ENCODE assay signal across 11 cellular contexts in the genomic region with DNA sequence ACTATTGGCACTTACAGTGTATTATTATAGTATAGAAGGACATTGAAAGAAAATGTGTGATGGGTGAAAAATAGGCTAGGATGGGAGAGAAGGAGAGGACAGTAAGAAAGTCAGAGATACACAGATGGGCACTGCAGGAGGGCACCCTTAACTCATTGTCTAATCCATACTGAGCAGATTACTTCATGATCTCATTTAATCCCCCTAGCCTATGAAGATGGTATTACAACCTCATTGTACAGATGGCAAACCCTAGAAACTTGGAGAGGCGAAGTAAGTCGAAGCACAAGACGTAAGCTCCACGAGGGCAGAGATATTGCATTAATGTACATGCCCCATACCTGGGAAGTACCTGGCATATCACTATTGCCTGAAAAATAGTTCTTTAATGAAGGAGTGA.
DNase-seq lines count a peak whose midpoint lies in the region; ATAC-seq, FAIRE-seq and TF ChIP-seq lines count a peak whose summit lies in the region.
"Had no signal": no experiment of that assay in that cellular context is flagged by ENCODE, and none has a peak within 500 bp of the region (broad histone marks: within the 10 kb centered on the region; RNA-seq: fewer than 3 reads in every experiment).

No MANE protein-coding gene starts in this region.

- H3K79me2 ChIP-seq in GM12878 (ENCODE audit: control insufficient read depth, insufficient read depth, low read length) (no peaks in the 10 kb centered on the region), neural progenitor cell (ENCODE audit: low read depth) (no peaks in the 10 kb centered on the region)

- H3K4me3 Mint-ChIP-seq in neural progenitor cell: no peak overlapping the region
- H3K4me3 Mint-ChIP-seq: activated CD4-positive, alpha-beta T cell treated with anti-CD3 and anti-CD28 coated beads, Interleukin-2, amount 10 ng/mL, durations not matched to agents 7 days and 5 days had no signal

- in situ Hi-C loops in GM12878 (cut with MboI): no loop called here

- no peaks in the 10 kb centered on the region for H3K4me1 ChIP-seq in GM12878 (ENCODE audit: control insufficient read depth, insufficient read depth, low read length)
- H3K4me1 ChIP-seq in neural progenitor cell: no peaks in the 10 kb centered on the region
- no peaks in the 10 kb centered on the region for H3K4me1 ChIP-seq in adrenal gland (replicated peaks in 1 of 2)

- TF ChIP-seq POLR2A in GM12878 (IDR thresholded peaks at IDR 0.05; ENCODE audit: low read depth, low read length): no peak
- no peak for TF ChIP-seq POLR2A in adrenal gland (IDR thresholded peaks at IDR 0.05)

- intact Hi-C loops in GM12878 (cut with micrococcal nuclease; ENCODE audit: unreplicated experiment): no loop called here
- intact Hi-C loops in adrenal gland (cut with DNase I): no loop called here

- WGBS in GM12878 (ENCODE audit: insufficient coverage, insufficient replicate concordance, low lambda C conversion rate, missing lambda C conversion rate): 34% methylated on average over 4 of the region's 4 CpGs
- WGBS in adrenal gland, 4 donors: 77 to 87% (median 81%) methylated on average over 4 of the region's 4 CpGs

- TF ChIP-seq RAD21 in GM12878 (IDR thresholded peaks at IDR 0.05; ENCODE audit: insufficient read depth, low read depth, low read length): no peak

- H4K20me1 ChIP-seq in GM12878 (ENCODE audit: control insufficient read depth, insufficient read depth) (no peaks in the 10 kb centered on the region), neural progenitor cell (ENCODE audit: low read depth) (no peaks in the 10 kb centered on the region)

- H3K27ac Mint-ChIP-seq in neural progenitor cell: no peak overlapping the region
- H3K27ac Mint-ChIP-seq: activated CD4-positive, alpha-beta T cell treated with anti-CD3 and anti-CD28 coated beads, Interleukin-2, amount 10 ng/mL, durations not matched to agents 7 days and 5 days had no signal

- no peak overlapping the region for H3K27ac ChIP-seq in GM12878 (ENCODE audit: control insufficient read depth, insufficient read depth)
- H3K27ac ChIP-seq in neural progenitor cell: no peak overlapping the region
- H3K27ac ChIP-seq in adrenal gland: no peak overlapping the region
- H3K27ac ChIP-seq: coronary artery had no signal

- no peaks in the 10 kb centered on the region for H3K36me3 Mint-ChIP-seq in neural progenitor cell

- TF ChIP-seq CTCF in GM12878 (IDR thresholded peaks at IDR 0.05 in 2 of 3, conservative IDR thresholded peaks at IDR 0.05 in 1 of 3; ENCODE audit: control insufficient read depth in 2 of 3, extremely low read depth in 1 of 3, insufficient read depth in 1 of 3, low read depth in 3 of 3, low read length in 3 of 3) (peak; percentile 13 to 40 (median 26); a peak in 2 of 6 replicates), neural progenitor cell (IDR thresholded peaks at IDR 0.05) (peak; percentile 42), adrenal gland (IDR thresholded peaks at IDR 0.05) (peak in 1 of 6 experiments; percentile 15)

- H3K4me3 ChIP-seq in GM12878 (no peak overlapping the region), neural progenitor cell (no peak overlapping the region), adrenal gland (no peak overlapping the region)
- H3K4me3 ChIP-seq: coronary artery had no signal

- SMC1A ChIA-PET in GM12878 (lab: Charles Lee; ENCODE audit: uncharacterized antibody, unreplicated experiment): no interaction called here

- no peak for TF ChIP-seq EP300 in GM12878 (IDR thresholded peaks at IDR 0.05; ENCODE audit: borderline replicate concordance in 1 of 2, control insufficient read depth in 1 of 2, low read depth in 2 of 2, low read length in 2 of 2)

- FAIRE-seq in GM12878 (lab: Jason Lieb, UNC): no peak

- H3K4me2 ChIP-seq in GM12878 (ENCODE audit: control insufficient read depth, insufficient read depth) (no peak overlapping the region), neural progenitor cell (no peak overlapping the region)

- BruUV-seq in GM12878 (replicated peaks; lab: Mats Ljungman, UMichigan): no TSS peak

- DNase-seq in NCI-H510A treated with DMSO at 0.1 percent for 48 hours (lab: John Stamatoyannopoulos, UW): peak; percentile 4
- no peak for DNase-seq in NCI-H510A (lab: John Stamatoyannopoulos, UW)
- DNase-seq in GM12878 (ENCODE audit: low read depth, low spot score): no peak
- DNase-seq in neural progenitor cell (ENCODE audit: low spot score): peak; percentile 41
- no peak for DNase-seq in adrenal gland
- DNase-seq in GF-D8 (lab: John Stamatoyannopoulos, UW): no peak
- DNase-seq: activated CD4-positive, alpha-beta T cell treated with anti-CD3 and anti-CD28 coated beads, Interleukin-2, amount 10 ng/mL, durations not matched to agents 7 days and 5 days; NCI-H2107 had no signal

- RAD21 ChIA-PET in GM12878 (lab: Charles Lee; ENCODE audit: unreplicated experiment): no interaction called here

- POLR2A ChIA-PET in GM12878 (lab: Charles Lee): no interaction called here

- H3F3A ChIP-seq in neural progenitor cell (ENCODE audit: low read depth): no peaks in the 10 kb centered on the region

- H3K36me3 ChIP-seq in GM12878 (ENCODE audit: control insufficient read depth in 2 of 2, insufficient read depth in 2 of 2, low read length in 1 of 2): no peaks in the 10 kb centered on the region
- H3K36me3 ChIP-seq in neural progenitor cell: no peaks in the 10 kb centered on the region
- H3K36me3 ChIP-seq in adrenal gland (replicated peaks in 1 of 2): no peaks in the 10 kb centered on the region

- ATAC-seq in HG03469 (IDR thresholded peaks at IDR 0.05; ENCODE audit: unreplicated experiment) (peak; percentile 67), GM12878 (peak; percentile 81), GM21447 (IDR thresholded peaks at IDR 0.05; ENCODE audit: unreplicated experiment) (no peak)

- H3K9me3 ChIP-seq in GM12878 (replicated peaks; ENCODE audit: control insufficient read depth, insufficient read depth, low read length) (no peaks in the 10 kb centered on the region), neural progenitor cell (ENCODE audit: low read depth) (no peaks in the 10 kb centered on the region), adrenal gland (replicated peaks in 1 of 3) (no peaks in the 10 kb centered on the region)

- peaks cover 11% of the 10 kb centered on the region for H3K4me1 Mint-ChIP-seq in neural progenitor cell
- H3K4me1 Mint-ChIP-seq: activated CD4-positive, alpha-beta T cell treated with anti-CD3 and anti-CD28 coated beads, Interleukin-2, amount 10 ng/mL, durations not matched to agents 7 days and 5 days had no signal

- no peak overlapping the region for H2AFZ ChIP-seq in GM12878 (ENCODE audit: control insufficient read depth, low read depth, low read length)
- H2AFZ ChIP-seq in neural progenitor cell (replicated peaks): no peak overlapping the region

- no peak overlapping the region for H3K9ac ChIP-seq in GM12878 (ENCODE audit: control insufficient read depth, insufficient read depth, low read length)
- no peak overlapping the region for H3K9ac ChIP-seq in neural progenitor cell

- CTCF ChIA-PET in GM12878 (lab: Yijun Ruan, JAX): interaction anchor here (0.7 kb wide), 1 partner anchor 38 kb away, joined by 3 read pairs; no protein-coding TSS in a partner anchor

- H3K27me3 ChIP-seq in GM12878 (replicated peaks in 1 of 2; ENCODE audit: control insufficient read depth in 2 of 2, insufficient read depth in 2 of 2, low read length in 1 of 2) (no peaks in the 10 kb centered on the region), neural progenitor cell (no peaks in the 10 kb centered on the region), adrenal gland (no peaks in the 10 kb centered on the region)

- no peaks in the 10 kb centered on the region for H3K27me3 Mint-ChIP-seq in neural progenitor cell (ENCODE audit: insufficient read depth, low read depth)
- H3K27me3 Mint-ChIP-seq: activated CD4-positive, alpha-beta T cell treated with anti-CD3 and anti-CD28 coated beads, Interleukin-2, amount 10 ng/mL, durations not matched to agents 7 days and 5 days had no signal

- no peaks in the 10 kb centered on the region for H3K9me3 Mint-ChIP-seq in neural progenitor cell

TF ChIP-seq in GM12878, 131 proteins besides CTCF, POLR2A, EP300 and RAD21:
- TF ChIP-seq RELA (IDR thresholded peaks at IDR 0.05; ENCODE audit: borderline replicate concordance, partially characterized antibody): no peak
- no peak for TF ChIP-seq HDGF (IDR thresholded peaks at IDR 0.05)
- TF ChIP-seq SIX5 (IDR thresholded peaks at IDR 0.05; ENCODE audit: low read depth, low read length, severe bottlenecking): no peak
- TF ChIP-seq RUNX3 (IDR thresholded peaks at IDR 0.05; ENCODE audit: low read length): no peak
- TF ChIP-seq PML (IDR thresholded peaks at IDR 0.05; ENCODE audit: low read length): no peak
- no peak for TF ChIP-seq CBFB (IDR thresholded peaks at IDR 0.05; ENCODE audit: low read depth)
- TF ChIP-seq RB1 (IDR thresholded peaks at IDR 0.05; ENCODE audit: borderline replicate concordance): no peak
- TF ChIP-seq LARP7 (IDR thresholded peaks at IDR 0.05): no peak
- no peak for TF ChIP-seq SUPT20H (IDR thresholded peaks at IDR 0.05; ENCODE audit: borderline replicate concordance, control insufficient read depth, low read depth, low read length)
- TF ChIP-seq ZNF24 (IDR thresholded peaks at IDR 0.05): no peak
- TF ChIP-seq, protein P1, sequence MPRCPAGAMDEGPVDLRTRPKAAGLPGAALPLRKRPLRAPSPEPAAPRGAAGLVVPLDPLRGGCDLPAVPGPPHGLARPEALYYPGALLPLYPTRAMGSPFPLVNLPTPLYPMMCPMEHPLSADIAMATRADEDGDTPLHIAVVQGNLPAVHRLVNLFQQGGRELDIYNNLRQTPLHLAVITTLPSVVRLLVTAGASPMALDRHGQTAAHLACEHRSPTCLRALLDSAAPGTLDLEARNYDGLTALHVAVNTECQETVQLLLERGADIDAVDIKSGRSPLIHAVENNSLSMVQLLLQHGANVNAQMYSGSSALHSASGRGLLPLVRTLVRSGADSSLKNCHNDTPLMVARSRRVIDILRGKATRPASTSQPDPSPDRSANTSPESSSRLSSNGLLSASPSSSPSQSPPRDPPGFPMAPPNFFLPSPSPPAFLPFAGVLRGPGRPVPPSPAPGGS (IDR thresholded peaks at IDR 0.05; ENCODE audit: borderline replicate concordance, insufficient read depth, low read depth, low read length, poor library complexity, severe bottlenecking): no peak
- no peak for TF ChIP-seq BHLHE40 (IDR thresholded peaks at IDR 0.05; ENCODE audit: borderline replicate concordance in 1 of 2, low read depth in 2 of 2, low read length in 1 of 2)
TF ChIP-seq in GM12878: peak in this region for 0.

Comparison
In these comparisons a context has a peak if more than half of its experiments do, and no peak if none do; other contexts are left out.
1. DNase-seq: peak in NCI-H510A treated with DMSO at 0.1 percent for 48 hours (single experiment) and neural progenitor cell (single experiment); none in NCI-H510A (single experiment), GM12878 (single experiment), adrenal gland (0 of 7) and GF-D8 (single experiment).